29 cellular contexts compared by ENCODE assay signal in genomic region chr21:43969115-43969444, GRCh38.
"Had no signal": no experiment of that assay in that cellular context is flagged by ENCODE, and none has a peak within 500 bp of the region (broad histone marks: within the 10 kb centered on the region; RNA-seq: fewer than 3 reads in every experiment).

No MANE protein-coding gene starts in this region.

- H3K9me3 Mint-ChIP-seq: naive thymus-derived CD8-positive, alpha-beta T cell; nephron; neural crest cell; stimulated activated effector memory CD8-positive, alpha-beta T cell treated with anti-CD3 and anti-CD28 coated beads, Interleukin-12 subunit alpha, Interleukin-12 subunit beta, amount 100 ng/mL, for 72 hours; stimulated activated naive CD8-positive, alpha-beta T cell treated with anti-CD3 and anti-CD28 coated beads, Interleukin-15, Interleukin-2, amounts not matched to agents 100 ng/mL and 50 ng/mL, for 24 hours had no signal

- H3K4me3 Mint-ChIP-seq: naive thymus-derived CD8-positive, alpha-beta T cell; nephron; neural crest cell; stimulated activated effector memory CD8-positive, alpha-beta T cell treated with anti-CD3 and anti-CD28 coated beads, Interleukin-12 subunit alpha, Interleukin-12 subunit beta, amount 100 ng/mL, for 72 hours; stimulated activated naive CD8-positive, alpha-beta T cell treated with anti-CD3 and anti-CD28 coated beads, Interleukin-15, Interleukin-2, amounts not matched to agents 100 ng/mL and 50 ng/mL, for 24 hours had no signal

- H3K4me3 ChIP-seq: left lung, lower lobe of right lung, ovary, right atrium auricular region, skin epidermis, suprapubic skin, thoracic aorta, tibial artery, upper lobe of right lung had no signal

- H3K27ac Mint-ChIP-seq: nephron; progenitor cell of endocrine pancreas; stimulated activated effector memory CD8-positive, alpha-beta T cell treated with anti-CD3 and anti-CD28 coated beads, Interleukin-12 subunit alpha, Interleukin-12 subunit beta, amount 100 ng/mL, for 72 hours; stimulated activated naive CD8-positive, alpha-beta T cell treated with anti-CD3 and anti-CD28 coated beads, Interleukin-15, Interleukin-2, amounts not matched to agents 100 ng/mL and 50 ng/mL, for 24 hours had no signal

- DNase-seq: hippocampal formation; kidney; left colon; lower lobe of right lung; mammary epithelial cell; mesenchymal stem cell; naive thymus-derived CD8-positive, alpha-beta T cell; occipital lobe; ovary; stimulated activated CD4-positive, alpha-beta T cell treated with anti-CD3 and anti-CD28 coated beads, Interleukin-12 subunit alpha, Interleukin-12 subunit beta, amount 100 ng/mL, for 4 hours; stimulated activated CD4-positive, alpha-beta T cell treated with anti-CD3 and anti-CD28 coated beads, Interleukin-15, amount 100 ng/mL, for 24 hours; stimulated activated CD4-positive, alpha-beta T cell treated with anti-CD3 and anti-CD28 coated beads, Interleukin-2, amount 100 ng/mL, for 24 hours; stimulated activated CD4-positive, alpha-beta T cell treated with anti-CD3 and anti-CD28 coated beads, Interleukin-4, amount 100 ng/mL, for 24 hours; stimulated activated naive CD4-positive, alpha-beta T cell; tibial artery; trophoblast cell; upper lobe of right lung had no signal

- ATAC-seq: left colon; left lung; lower lobe of right lung; naive thymus-derived CD8-positive, alpha-beta T cell; sciatic nerve; stimulated activated effector memory CD8-positive, alpha-beta T cell treated with anti-CD3 and anti-CD28 coated beads, Interleukin-12 subunit alpha, Interleukin-12 subunit beta, amount 100 ng/mL, for 72 hours had no signal

- H3K36me3 ChIP-seq: ovary had no signal

- H3K27me3 Mint-ChIP-seq: naive thymus-derived CD8-positive, alpha-beta T cell; progenitor cell of endocrine pancreas; stimulated activated naive CD8-positive, alpha-beta T cell treated with anti-CD3 and anti-CD28 coated beads, Interleukin-15, Interleukin-2, amounts not matched to agents 100 ng/mL and 50 ng/mL, for 24 hours had no signal

- H3K27me3 ChIP-seq: left lung, neutrophil, ovary, right atrium auricular region, suprapubic skin, tibial artery, upper lobe of right lung had no signal
